17 cellular contexts compared by ENCODE assay signal in genomic region chr2:54614815-54615214, GRCh38.
"Had no signal": no experiment of that assay in that cellular context is flagged by ENCODE, and none has a peak within 500 bp of the region (broad histone marks: within the 10 kb centered on the region; RNA-seq: fewer than 3 reads in every experiment).

No MANE protein-coding gene starts in this region.

- DNase-seq: activated CD4-positive, alpha-beta memory T cell treated with anti-CD3 and anti-CD28 coated beads, Interleukin-2, amount 10 ng/mL, durations not matched to agents 7 days and 5 days; activated CD8-positive, alpha-beta memory T cell treated with anti-CD3 and anti-CD28 coated beads, Interleukin-2, amount 50 U/mL, for 48 hours; activated naive CD4-positive, alpha-beta T cell treated with anti-CD3 and anti-CD28 coated beads, Interleukin-2, amount 10 ng/mL, durations not matched to agents 7 days and 5 days; amniotic stem cell; cerebellar nuclear complex; dermis blood vessel endothelial cell; hippocampal formation; mammary epithelial cell; natural killer cell; nucleus accumbens; sigmoid colon; stimulated activated CD4-positive, alpha-beta T cell treated with anti-CD3 and anti-CD28 coated beads, Interleukin-4, amount 100 ng/mL, for 24 hours; stomach; tibial artery had no signal

- H3K27ac Mint-ChIP-seq: activated CD4-positive, alpha-beta memory T cell treated with anti-CD3 and anti-CD28 coated beads, Interleukin-2, amount 10 ng/mL, durations not matched to agents 7 days and 5 days; activated naive CD4-positive, alpha-beta T cell treated with anti-CD3 and anti-CD28 coated beads, Interleukin-2, amount 10 ng/mL, durations not matched to agents 7 days and 5 days; natural killer cell had no signal

- H3K9me3 Mint-ChIP-seq: activated CD4-positive, alpha-beta memory T cell treated with anti-CD3 and anti-CD28 coated beads, Interleukin-2, amount 10 ng/mL, durations not matched to agents 7 days and 5 days; activated naive CD4-positive, alpha-beta T cell treated with anti-CD3 and anti-CD28 coated beads, Interleukin-2, amount 10 ng/mL, durations not matched to agents 7 days and 5 days; activated T-helper 17 cell treated with anti-CD3 and anti-CD28 coated beads, Interleukin-2, amount 50 U/mL, for 72 hours; brain; natural killer cell had no signal

- H3K4me3 Mint-ChIP-seq: activated CD4-positive, alpha-beta memory T cell treated with anti-CD3 and anti-CD28 coated beads, Interleukin-2, amount 10 ng/mL, durations not matched to agents 7 days and 5 days; activated naive CD4-positive, alpha-beta T cell treated with anti-CD3 and anti-CD28 coated beads, Interleukin-2, amount 10 ng/mL, durations not matched to agents 7 days and 5 days; activated T-helper 17 cell treated with anti-CD3 and anti-CD28 coated beads, Interleukin-2, amount 50 U/mL, for 72 hours; brain; natural killer cell had no signal

- H3K27me3 ChIP-seq: sigmoid colon, stomach, tibial artery, vagina had no signal

- H3K27me3 Mint-ChIP-seq: activated CD4-positive, alpha-beta memory T cell treated with anti-CD3 and anti-CD28 coated beads, Interleukin-2, amount 10 ng/mL, durations not matched to agents 7 days and 5 days; activated naive CD4-positive, alpha-beta T cell treated with anti-CD3 and anti-CD28 coated beads, Interleukin-2, amount 10 ng/mL, durations not matched to agents 7 days and 5 days; activated T-helper 17 cell treated with anti-CD3 and anti-CD28 coated beads, Interleukin-2, amount 50 U/mL, for 72 hours; brain had no signal

- ATAC-seq: natural killer cell had no signal

- H3K9me3 ChIP-seq: sigmoid colon, stomach, tibial artery, vagina had no signal

- H3K27ac ChIP-seq: sigmoid colon, tibial artery, vagina had no signal

- H3K4me3 ChIP-seq: sigmoid colon, stomach, tibial artery, vagina had no signal
